In the genomic region with DNA sequence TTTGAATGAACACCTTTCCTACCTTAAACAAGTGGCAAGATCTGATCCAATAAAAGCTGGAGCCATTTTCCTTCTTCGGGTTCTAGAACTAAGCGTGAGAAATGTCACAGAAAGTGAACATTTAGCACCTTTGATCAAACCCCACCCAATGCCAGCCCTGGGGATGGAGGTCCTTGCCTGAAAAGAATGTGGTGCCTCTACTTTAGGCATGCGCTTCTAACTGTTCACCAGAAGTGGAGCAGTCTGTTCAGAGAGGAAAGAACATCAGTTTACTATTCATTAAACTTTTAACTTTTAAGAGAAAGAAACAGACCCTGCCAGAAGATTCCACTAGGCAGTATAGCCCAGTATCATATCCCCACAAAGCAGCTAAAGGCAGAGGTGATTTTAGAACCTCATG, we compare ENCODE assay signal across 16 cellular contexts.
DNase-seq lines count a peak whose midpoint lies in the region; ATAC-seq and TF ChIP-seq lines count a peak whose summit lies in the region.
"Had no signal": no experiment of that assay in that cellular context is flagged by ENCODE, and none has a peak within 500 bp of the region (broad histone marks: within the 10 kb centered on the region; RNA-seq: fewer than 3 reads in every experiment).

No MANE protein-coding gene starts in this region.

- H3K36me3 ChIP-seq in OCI-LY1 (ENCODE audit: insufficient read depth, low read length): no peaks in the 10 kb centered on the region

- no peaks in the 10 kb centered on the region for H3K9me3 ChIP-seq in OCI-LY1 (ENCODE audit: low read length)
- H3K9me3 ChIP-seq: SK-N-SH had no signal

- ATAC-seq in GM21723 (IDR thresholded peaks at IDR 0.05; ENCODE audit: unreplicated experiment) (peak; percentile 48), esophagus mucosa (peak; percentile 25)
- ATAC-seq: K562 had no signal

- intact Hi-C loops in dorsolateral prefrontal cortex (cut with DNase I): no loop called here

- H3K79me2 ChIP-seq in OCI-LY1 (ENCODE audit: insufficient read depth, low read length): no peaks in the 10 kb centered on the region

- no peak overlapping the region for H3K9ac ChIP-seq in OCI-LY1 (ENCODE audit: low read length)
- H3K9ac ChIP-seq: SK-N-SH had no signal

- peaks cover 52% of the 10 kb centered on the region for H3K4me1 ChIP-seq in OCI-LY1 (ENCODE audit: insufficient read depth, low read length, severe bottlenecking)

- no peak overlapping the region for H3K4me3 ChIP-seq in OCI-LY1 (ENCODE audit: low read depth, low read length, poor library complexity, severe bottlenecking)
- no peak overlapping the region for H3K4me3 ChIP-seq in dorsolateral prefrontal cortex
- H3K4me3 ChIP-seq: K562 had no signal

- H3K4me2 ChIP-seq in OCI-LY1 (ENCODE audit: low read length): no peak overlapping the region
- H3K4me2 ChIP-seq: SK-N-SH had no signal

- no peaks in the 10 kb centered on the region for H4K20me1 ChIP-seq in OCI-LY1 (ENCODE audit: insufficient read depth, low read length)

- TF ChIP-seq CTCF in C4-2B (conservative IDR thresholded peaks at IDR 0.05): peak; percentile 6
- TF ChIP-seq CTCF in OCI-LY1 (IDR thresholded peaks at IDR 0.05; ENCODE audit: low read length): 0 out of 2 replicates have a peak, but pooled peaks have one; percentile 24
- TF ChIP-seq CTCF in dorsolateral prefrontal cortex (IDR thresholded peaks at IDR 0.05 in 54 of 56, conservative IDR thresholded peaks at IDR 0.05 in 2 of 56; ENCODE audit: low read depth in 1 of 56, partially characterized antibody in 56 of 56): no peak

- no peaks in the 10 kb centered on the region; the same call in 1 of the 2 replicates for H3F3A ChIP-seq in OCI-LY1 (ENCODE audit: insufficient read depth, low read length)

- no peak overlapping the region for H2AFZ ChIP-seq in OCI-LY1 (ENCODE audit: low read length)

- DNase-seq in NCI-H446 (lab: John Stamatoyannopoulos, UW): no peak
- no peak for DNase-seq in NCI-H1048 (lab: John Stamatoyannopoulos, UW)
- no peak for DNase-seq in DMS53 treated with DMSO at 0.1 percent for 48 hours (lab: John Stamatoyannopoulos, UW; ENCODE audit: unreplicated experiment)
- DNase-seq in dorsolateral prefrontal cortex: no peak
- DNase-seq: activated CD4-positive, alpha-beta T cell treated with anti-CD3 and anti-CD28 coated beads for 4 hours; CD4-positive, alpha-beta memory T cell; DND-41; NCI-H1436; NCI-H226; SK-N-SH had no signal

- no peaks in the 10 kb centered on the region for H3K9me2 ChIP-seq in OCI-LY1 (ENCODE audit: low read depth, low read length)
- H3K9me2 ChIP-seq: SK-N-SH had no signal

- no peaks in the 10 kb centered on the region for H3K27me3 ChIP-seq in OCI-LY1 (ENCODE audit: insufficient read depth, low read length)
- no peaks in the 10 kb centered on the region for H3K27me3 ChIP-seq in dorsolateral prefrontal cortex

- H3K27ac ChIP-seq in C4-2B: no peak overlapping the region; the same call in 1 of the 2 replicates
- peak overlapping the region; percentile 7 for H3K27ac ChIP-seq in OCI-LY1 (ENCODE audit: low read depth, low read length, poor library complexity, severe bottlenecking)
- H3K27ac ChIP-seq in dorsolateral prefrontal cortex: no peak overlapping the region
- H3K27ac ChIP-seq: HL-60 had no signal

Comparison
In these comparisons a context has a peak if more than half of its experiments do, and no peak if none do; other contexts are left out.
1. CTCF ChIP-seq: peak in C4-2B (single experiment) and OCI-LY1 (single experiment); none in dorsolateral prefrontal cortex (0 of 56).